ENCODE assay signal across 16 cellular contexts in the genomic region with DNA sequence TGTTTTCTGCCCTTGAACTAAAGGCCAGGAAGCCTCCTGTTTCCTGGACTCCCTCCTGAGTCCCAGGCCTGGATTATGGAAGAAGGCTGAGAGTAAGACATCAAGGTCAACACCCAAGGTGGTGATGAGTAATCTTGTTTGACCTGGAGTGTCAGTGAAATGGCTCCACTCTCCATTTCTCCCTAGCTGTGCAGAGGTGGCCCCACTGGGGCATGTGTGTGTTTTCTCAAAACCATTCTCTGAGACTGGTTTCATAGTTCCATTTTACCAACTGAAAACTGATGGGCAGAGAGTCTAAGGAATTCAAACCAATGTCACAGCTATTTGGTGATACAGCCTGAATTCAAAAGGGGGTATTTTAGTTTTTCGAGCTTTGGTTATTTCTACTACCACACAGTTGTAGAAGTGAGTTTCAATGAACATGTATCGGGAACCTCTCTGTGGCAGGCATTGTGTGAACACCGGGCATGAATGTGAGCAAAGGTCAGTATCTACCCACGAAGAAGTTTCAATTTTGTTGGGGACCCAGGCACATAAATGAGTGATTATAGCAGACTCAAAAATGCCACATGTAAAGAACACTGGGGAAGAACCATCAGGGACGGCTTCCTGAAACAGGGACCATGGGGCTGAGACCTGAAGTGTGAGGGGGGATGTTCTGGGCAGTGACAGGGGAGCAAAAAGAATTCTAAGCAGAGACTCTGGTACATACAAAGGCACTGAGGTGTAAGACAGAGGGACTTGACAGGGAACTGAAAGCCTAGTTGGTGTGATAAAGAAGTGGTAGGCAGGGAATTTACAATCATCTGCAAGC.
A peak's percentile ranks its signal among the peaks of the same experiment; 100 is the strongest.
DNase-seq lines count a peak whose midpoint lies in the region; ATAC-seq and TF ChIP-seq lines count a peak whose summit lies in the region.
"Had no signal": no experiment of that assay in that cellular context is flagged by ENCODE, and none has a peak within 500 bp of the region (broad histone marks: within the 10 kb centered on the region; RNA-seq: fewer than 3 reads in every experiment).

No MANE protein-coding gene starts in this region.

- H3K9me3 Mint-ChIP-seq in CD14-positive monocyte (peaks cover 0 to 5% (median 2%) of the 10 kb centered on the region in 7 donors), T-cell (peaks cover 3 to 19% (median 12%) of the 10 kb centered on the region in 3 donors)
- no peaks in the 10 kb centered on the region for H3K9me3 Mint-ChIP-seq in dendritic cell treated with granulocyte-macrophage colony-stimulating factor and Interleukin-4, amounts not matched to agents 40 ng/mL and 50 ng/mL, for 4 days

- peaks cover 0 to 3% (median 0%) of the 10 kb centered on the region in 3 donors for H3K27me3 Mint-ChIP-seq in CD14-positive monocyte (ENCODE audit: low read depth in 3 of 3)
- no peaks in the 10 kb centered on the region for H3K27me3 Mint-ChIP-seq in dendritic cell treated with granulocyte-macrophage colony-stimulating factor and Interleukin-4, amounts not matched to agents 40 ng/mL and 50 ng/mL, for 4 days
- H3K27me3 Mint-ChIP-seq in T-cell = no peaks in the 10 kb centered on the region

- no peak for DNase-seq in CD14-positive monocyte (ENCODE audit: low spot score)
- no peak for DNase-seq in T-cell
- no peak for DNase-seq in cerebellar cortex (ENCODE audit: low spot score)
- no peak for DNase-seq in NCI-H226
- no peak for DNase-seq in iPS-NIHi11 (ENCODE audit: low spot score)
- DNase-seq: DND-41, NCI-H1048, NCI-H1436 treated with DMSO at 0.1 percent for 48 hours, NCI-H524, Peyer's patch had no signal

- peak overlapping the region; percentile 91 to 99 (median 98) for H3K27ac Mint-ChIP-seq in CD14-positive monocyte
- peak overlapping the region; percentile 90 for H3K27ac Mint-ChIP-seq in dendritic cell treated with granulocyte-macrophage colony-stimulating factor and Interleukin-4, amounts not matched to agents 40 ng/mL and 50 ng/mL, for 4 days
- H3K27ac Mint-ChIP-seq in T-cell = no peak overlapping the region

- H3K36me3 Mint-ChIP-seq in CD14-positive monocyte = peaks cover 3% of the 10 kb centered on the region in 2 donors
- no peaks in the 10 kb centered on the region for H3K36me3 Mint-ChIP-seq in dendritic cell treated with granulocyte-macrophage colony-stimulating factor and Interleukin-4, amounts not matched to agents 40 ng/mL and 50 ng/mL, for 4 days (ENCODE audit: low read depth)
- no peaks in the 10 kb centered on the region for H3K36me3 Mint-ChIP-seq in T-cell

- intact Hi-C loops in CD14-positive monocyte (cut with micrococcal nuclease) = loop anchor here in 1 of 2 donors (5.0 kb wide), 1 partner anchor 168 kb away; no protein-coding TSS in a partner anchor
- intact Hi-C loops in dendritic cell treated with granulocyte-macrophage colony-stimulating factor and Interleukin-4, amounts not matched to agents 40 ng/mL and 50 ng/mL, for 4 days (cut with micrococcal nuclease) = no loop called here

- CTCF ChIA-PET in T-cell (lab: Charles Lee) = no interaction called here

- POLR2A ChIA-PET in T-cell (lab: Charles Lee) = no interaction called here

- ATAC-seq in GM18868 (IDR thresholded peaks at IDR 0.05; ENCODE audit: unreplicated experiment) = peak; percentile 70
- ATAC-seq in HG02759 (IDR thresholded peaks at IDR 0.05; ENCODE audit: unreplicated experiment) = peak; percentile 72
- ATAC-seq in T-cell (replicated peaks in 1 of 4) = no peak
- ATAC-seq: A549, K562, Right ventricle myocardium inferior had no signal

- no peak for TF ChIP-seq CTCF in CD14-positive monocyte (IDR thresholded peaks at IDR 0.05)

- H3K4me3 Mint-ChIP-seq in CD14-positive monocyte = no peak overlapping the region
- H3K4me3 Mint-ChIP-seq in dendritic cell treated with granulocyte-macrophage colony-stimulating factor and Interleukin-4, amounts not matched to agents 40 ng/mL and 50 ng/mL, for 4 days = no peak overlapping the region
- H3K4me3 Mint-ChIP-seq in T-cell = no peak overlapping the region

- peaks cover 65% of the 10 kb centered on the region for H3K4me1 Mint-ChIP-seq in CD14-positive monocyte
- peaks cover 66% of the 10 kb centered on the region for H3K4me1 Mint-ChIP-seq in dendritic cell treated with granulocyte-macrophage colony-stimulating factor and Interleukin-4, amounts not matched to agents 40 ng/mL and 50 ng/mL, for 4 days (ENCODE audit: low read depth)
- H3K4me1 Mint-ChIP-seq in T-cell = no peaks in the 10 kb centered on the region

Comparison
In these comparisons a context has a peak if more than half of its experiments do, and no peak if none do; other contexts are left out.
1. H3K27ac Mint-ChIP-seq: peak in CD14-positive monocyte (7 of 7) and dendritic cell treated with granulocyte-macrophage colony-stimulating factor and Interleukin-4, amounts not matched to agents 40 ng/mL and 50 ng/mL, for 4 days (single experiment); none in T-cell (0 of 2).
2. ATAC-seq: peak in GM18868 (single experiment) and HG02759 (single experiment); none in T-cell (0 of 4).